In genomic region chr9:134378901-134379338, GRCh38 we compare ENCODE assay signal across 9 cellular contexts. TPM values are rescaled to one million over a fixed set of nuclear protein-coding genes. Genes with fewer than 3 reads are reported as not detected.
DNase-seq lines count a peak whose midpoint lies in the region; ATAC-seq lines count a peak whose summit lies in the region.
"Had no signal": no experiment of that assay in that cellular context is flagged by ENCODE, and none has a peak within 500 bp of the region (broad histone marks: within the 10 kb centered on the region; RNA-seq: fewer than 3 reads in every experiment).

No MANE protein-coding gene starts in this region.

- H3K9me3 ChIP-seq in endocrine pancreas (ENCODE audit: control insufficient read depth, low read length) (no peaks in the 10 kb centered on the region), muscle layer of duodenum (ENCODE audit: control insufficient read depth in 1 of 2, low read length in 2 of 2) (no peaks in the 10 kb centered on the region)

- CTCF ChIA-PET in activated CD8-positive, alpha-beta memory T cell treated with anti-CD3 and anti-CD28 coated beads, Interleukin-2, amount 10 ng/mL, durations not matched to agents 7 days and 5 days (lab: Charles Lee), result interaction anchor here (0.9 to 3.9 kb wide), 3 partner anchors 18 to 64 kb away, joined by 3 to 13 read pairs (median 5); no protein-coding TSS in a partner anchor

- H3K79me1 ChIP-seq in mesendoderm (ENCODE audit: low read length), result peaks cover 28% of the 10 kb centered on the region

- H2BK5ac ChIP-seq in mesendoderm (ENCODE audit: low read length), result no peak overlapping the region

- no peaks in the 10 kb centered on the region for H3K36me3 ChIP-seq in endocrine pancreas (ENCODE audit: control insufficient read depth, insufficient read depth, low read length)
- H3K36me3 ChIP-seq in muscle layer of duodenum (ENCODE audit: control insufficient read depth in 1 of 2, insufficient read depth in 2 of 2, low read length in 2 of 2), result no peaks in the 10 kb centered on the region
- no peaks in the 10 kb centered on the region for H3K36me3 ChIP-seq in mesendoderm (ENCODE audit: control insufficient read depth, insufficient read depth, low read length)

- H3K4ac ChIP-seq in mesendoderm (ENCODE audit: low read depth, low read length), result no peak overlapping the region

- H3K79me2 ChIP-seq in mesendoderm (ENCODE audit: control insufficient read depth, insufficient read depth, low read length), result peaks cover 14% of the 10 kb centered on the region

- H3K27ac Mint-ChIP-seq in activated CD8-positive, alpha-beta memory T cell treated with anti-CD3 and anti-CD28 coated beads, Interleukin-2, amount 10 ng/mL, durations not matched to agents 7 days and 5 days, result no peak overlapping the region

- H3K36me3 Mint-ChIP-seq in activated CD8-positive, alpha-beta memory T cell treated with anti-CD3 and anti-CD28 coated beads, Interleukin-2, amount 10 ng/mL, durations not matched to agents 7 days and 5 days, result no peaks in the 10 kb centered on the region

- H3K27me3 Mint-ChIP-seq in activated CD8-positive, alpha-beta memory T cell treated with anti-CD3 and anti-CD28 coated beads, Interleukin-2, amount 10 ng/mL, durations not matched to agents 7 days and 5 days, result peaks cover 11% of the 10 kb centered on the region

- no peak overlapping the region for H3K4me3 ChIP-seq in endocrine pancreas (ENCODE audit: control insufficient read depth, insufficient read depth, low read length)
- H3K4me3 ChIP-seq in muscle layer of duodenum (ENCODE audit: low read depth in 1 of 2, low read length in 2 of 2), result no peak overlapping the region
- H3K4me3 ChIP-seq in mesendoderm (ENCODE audit: low read length), result no peak overlapping the region

- H4K5ac ChIP-seq in mesendoderm (ENCODE audit: low read length), result no peak overlapping the region

- no peak overlapping the region for H2BK120ac ChIP-seq in mesendoderm (ENCODE audit: low read depth, low read length)

- H3K4me1 Mint-ChIP-seq in activated CD8-positive, alpha-beta memory T cell treated with anti-CD3 and anti-CD28 coated beads, Interleukin-2, amount 10 ng/mL, durations not matched to agents 7 days and 5 days, result peaks cover 19% of the 10 kb centered on the region

- DNase-seq in AG08396 (ENCODE audit: low spot score), result peak; percentile 89
- peak; percentile 24 to 63 for DNase-seq in NCI-H446 (lab: John Stamatoyannopoulos, UW)
- no peak for DNase-seq in MV-4-11 (lab: John Stamatoyannopoulos, UW)
- DNase-seq in activated CD8-positive, alpha-beta memory T cell treated with anti-CD3 and anti-CD28 coated beads, Interleukin-2, amount 10 ng/mL, durations not matched to agents 7 days and 5 days, result no peak
- DNase-seq in mesendoderm, result no peak
- DNase-seq: NK-92 treated with Interleukin-12 subunit alpha and Interleukin-12 subunit beta, amount 100 ng/mL, for 24 hours had no signal

- WGBS in mesendoderm (ENCODE audit: extremely low coverage, insufficient coverage, low lambda C conversion rate), result no CpG with 5 or more reads among the region's 11 CpGs

- no peaks in the 10 kb centered on the region for H3K4me1 ChIP-seq in endocrine pancreas (ENCODE audit: control insufficient read depth, insufficient read depth, low read length)
- peaks cover 31 to 96% of the 10 kb centered on the region in 2 donors for H3K4me1 ChIP-seq in muscle layer of duodenum (ENCODE audit: control insufficient read depth in 1 of 2, insufficient read depth in 2 of 2, low read length in 2 of 2)
- H3K4me1 ChIP-seq in mesendoderm (ENCODE audit: control insufficient read depth, low read depth, low read length), result peaks cover 2% of the 10 kb centered on the region

- H2AK5ac ChIP-seq in mesendoderm (ENCODE audit: low read length), result no peak overlapping the region

- no peaks in the 10 kb centered on the region for H3K9me3 Mint-ChIP-seq in activated CD8-positive, alpha-beta memory T cell treated with anti-CD3 and anti-CD28 coated beads, Interleukin-2, amount 10 ng/mL, durations not matched to agents 7 days and 5 days (ENCODE audit: low read depth)

- no peak overlapping the region for H4K8ac ChIP-seq in mesendoderm (ENCODE audit: low read depth, low read length)

- H3K27ac ChIP-seq in muscle layer of duodenum (ENCODE audit: low read length), result peak overlapping the region; percentile 14
- H3K27ac ChIP-seq in mesendoderm (ENCODE audit: low read depth, low read length), result no peak overlapping the region

- no peak overlapping the region for H2BK15ac ChIP-seq in mesendoderm (replicated peaks; ENCODE audit: low read depth)

- no peak overlapping the region for H3K18ac ChIP-seq in mesendoderm (ENCODE audit: low read length)

- ATAC-seq in activated CD8-positive, alpha-beta memory T cell treated with anti-CD3 and anti-CD28 coated beads, Interleukin-2, amount 10 ng/mL, durations not matched to agents 7 days and 5 days, result no peak
- no peak for ATAC-seq in HG03457 (IDR thresholded peaks at IDR 0.05; ENCODE audit: unreplicated experiment)

- H3K23ac ChIP-seq in mesendoderm (ENCODE audit: low read length), result no peak overlapping the region

- H3K4me3 Mint-ChIP-seq in activated CD8-positive, alpha-beta memory T cell treated with anti-CD3 and anti-CD28 coated beads, Interleukin-2, amount 10 ng/mL, durations not matched to agents 7 days and 5 days, result no peak overlapping the region

- H3K27me3 ChIP-seq in endocrine pancreas (ENCODE audit: control insufficient read depth, insufficient read depth, low read length) (no peaks in the 10 kb centered on the region), muscle layer of duodenum (ENCODE audit: low read depth, low read length) (no peaks in the 10 kb centered on the region), mesendoderm (ENCODE audit: insufficient read depth, low read length, poor library complexity) (no peaks in the 10 kb centered on the region)

- H3K56ac ChIP-seq in mesendoderm (ENCODE audit: low read length), result no peak overlapping the region

- H3K9ac ChIP-seq in endocrine pancreas (ENCODE audit: control insufficient read depth, insufficient read depth, low read length) (peak overlapping the region; percentile 15), mesendoderm (ENCODE audit: low read length) (no peak overlapping the region)

- H3K4me2 ChIP-seq in mesendoderm (ENCODE audit: low read length), result no peak overlapping the region

RNA-seq across cellular contexts. Expression of gene RXRA, which starts 52.7 kb away (rescaled TPM):
- 1 to 10 TPM in 1 of 2 experiments, under 1 TPM in 1; 0.91 to 1.5 TPM for total RNA-seq in activated CD8-positive, alpha-beta memory T cell treated with anti-CD3 and anti-CD28 coated beads, Interleukin-2, amount 10 ng/mL, durations not matched to agents 7 days and 5 days
- polyA plus RNA-seq in mesendoderm (2013, experiment 1 of 2), result 16.4 TPM
- polyA plus RNA-seq in mesendoderm (2013, experiment 2 of 2), result 16.9 TPM

Comparison
In these comparisons a context has a peak if more than half of its experiments do, and no peak if none do; other contexts are left out.
1. DNase-seq: peak in AG08396 (single experiment) and NCI-H446 (2 of 2); none in MV-4-11 (single experiment), activated CD8-positive, alpha-beta memory T cell treated with anti-CD3 and anti-CD28 coated beads, Interleukin-2, amount 10 ng/mL, durations not matched to agents 7 days and 5 days (single experiment) and mesendoderm (single experiment).